Comparison of ENCODE assay signal across 2 cellular contexts in the genomic region with DNA sequence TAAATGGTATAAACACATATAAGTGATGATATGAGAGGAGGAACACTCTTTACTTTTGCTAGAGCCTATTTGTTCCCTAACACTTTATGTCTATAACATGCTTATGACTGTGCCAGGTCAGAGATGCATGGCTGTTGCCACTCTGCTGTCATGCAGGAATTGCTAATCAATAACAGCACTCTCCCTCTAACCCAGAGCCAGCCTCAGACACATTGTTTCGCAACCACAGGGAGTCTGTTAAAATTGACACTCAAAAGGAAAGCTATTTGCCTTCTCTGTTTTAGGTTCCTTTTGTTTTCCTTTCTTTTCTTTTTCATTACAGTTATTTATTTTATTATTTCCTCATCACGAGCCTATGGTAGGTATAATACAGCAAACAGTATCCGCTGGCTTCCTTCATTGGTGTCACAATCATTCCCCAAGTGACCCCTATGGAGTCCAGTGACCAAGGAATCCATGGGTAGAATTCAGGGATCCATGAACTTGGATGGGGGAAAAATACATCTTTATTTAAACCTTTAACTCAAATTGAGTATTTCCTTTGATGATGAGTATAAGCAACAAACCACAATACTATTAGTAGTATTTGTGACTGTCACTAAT.
TF ChIP-seq lines count a peak whose summit lies in the region.

No MANE protein-coding gene starts in this region.

TF ChIP-seq in IMR-90, 13 proteins besides CTCF, POLR2A, EP300 and RAD21:
- TF ChIP-seq CEBPB (IDR thresholded peaks at IDR 0.05; ENCODE audit: low read depth, low read length) = peak; percentile 70
- no peak for TF ChIP-seq MAZ (IDR thresholded peaks at IDR 0.05; ENCODE audit: borderline replicate concordance, low read depth, low read length)

TF ChIP-seq in H1, 55 proteins besides CTCF, POLR2A, EP300 and RAD21:
- peak; percentile 90 for TF ChIP-seq CEBPB (IDR thresholded peaks at IDR 0.05; ENCODE audit: low read depth, low read length)
- TF ChIP-seq, protein P1, sequence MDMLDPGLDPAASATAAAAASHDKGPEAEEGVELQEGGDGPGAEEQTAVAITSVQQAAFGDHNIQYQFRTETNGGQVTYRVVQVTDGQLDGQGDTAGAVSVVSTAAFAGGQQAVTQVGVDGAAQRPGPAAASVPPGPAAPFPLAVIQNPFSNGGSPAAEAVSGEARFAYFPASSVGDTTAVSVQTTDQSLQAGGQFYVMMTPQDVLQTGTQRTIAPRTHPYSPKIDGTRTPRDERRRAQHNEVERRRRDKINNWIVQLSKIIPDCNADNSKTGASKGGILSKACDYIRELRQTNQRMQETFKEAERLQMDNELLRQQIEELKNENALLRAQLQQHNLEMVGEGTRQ (IDR thresholded peaks at IDR 0.05; ENCODE audit: low read length) = no peak
